Comparison of ENCODE assay signal across 1 cellular context in the genomic region with DNA sequence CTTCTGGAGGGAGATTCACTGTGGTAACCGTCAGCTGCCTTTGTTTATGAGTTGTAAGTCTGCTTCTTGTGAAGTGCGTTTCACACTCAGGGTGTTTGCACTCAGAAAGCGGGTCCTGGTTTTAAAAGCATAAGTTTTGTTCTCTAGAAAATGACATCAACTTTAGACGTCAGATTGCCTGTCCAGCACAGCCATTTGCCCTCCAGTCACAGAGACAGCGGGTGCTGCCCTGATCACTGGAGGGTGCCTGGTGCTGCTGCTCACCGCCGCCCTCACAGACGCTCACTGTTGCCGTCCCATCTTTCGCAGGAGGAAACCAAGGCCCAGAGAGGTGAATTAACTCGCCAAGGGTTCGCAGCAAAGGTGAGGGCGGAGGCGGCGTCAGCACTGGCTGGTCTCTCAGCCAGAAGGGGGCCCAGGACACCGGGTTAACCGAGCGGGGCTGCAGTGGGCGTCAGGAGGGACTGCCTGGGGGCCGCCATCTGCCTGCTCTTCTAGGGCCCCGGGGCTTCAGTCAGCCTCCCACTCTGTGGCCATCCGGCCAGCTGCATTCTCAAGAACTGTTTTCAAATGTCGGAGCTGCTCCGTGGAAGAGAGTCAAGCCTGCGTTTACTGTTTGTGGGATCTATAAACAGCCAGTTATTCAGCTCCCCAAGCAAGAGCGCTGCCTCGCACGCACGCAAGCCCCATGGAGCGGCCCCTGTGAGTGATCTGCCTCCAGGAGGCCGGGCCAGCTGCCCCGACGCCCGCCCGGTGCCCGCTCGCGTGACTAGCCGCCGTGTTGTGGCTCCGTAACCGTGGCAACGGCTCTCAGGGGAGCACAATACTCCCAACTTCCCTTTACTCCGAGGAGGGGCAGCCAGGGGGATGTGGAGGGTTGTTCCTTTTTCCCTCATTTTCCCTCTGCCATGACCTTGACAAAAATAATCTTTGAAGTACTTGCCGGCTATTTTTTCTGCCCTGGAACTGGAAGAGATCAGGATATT.
TF ChIP-seq lines count a peak whose summit lies in the region.

No MANE protein-coding gene starts in this region.

TF ChIP-seq in HEK293, 187 proteins besides CTCF, POLR2A, EP300 and RAD21 (continued from another document and continues in another):
- TF ChIP-seq ZFP3 (tag by site-specific recombination; IDR thresholded peaks at IDR 0.05; ENCODE audit: low read depth) = no peak
- TF ChIP-seq ZNF529 (tag by site-specific recombination; IDR thresholded peaks at IDR 0.05; ENCODE audit: insufficient replicate concordance) = no peak
- no peak for TF ChIP-seq PRDM1 (tag by site-specific recombination; IDR thresholded peaks at IDR 0.05)
- TF ChIP-seq, protein P1, sequence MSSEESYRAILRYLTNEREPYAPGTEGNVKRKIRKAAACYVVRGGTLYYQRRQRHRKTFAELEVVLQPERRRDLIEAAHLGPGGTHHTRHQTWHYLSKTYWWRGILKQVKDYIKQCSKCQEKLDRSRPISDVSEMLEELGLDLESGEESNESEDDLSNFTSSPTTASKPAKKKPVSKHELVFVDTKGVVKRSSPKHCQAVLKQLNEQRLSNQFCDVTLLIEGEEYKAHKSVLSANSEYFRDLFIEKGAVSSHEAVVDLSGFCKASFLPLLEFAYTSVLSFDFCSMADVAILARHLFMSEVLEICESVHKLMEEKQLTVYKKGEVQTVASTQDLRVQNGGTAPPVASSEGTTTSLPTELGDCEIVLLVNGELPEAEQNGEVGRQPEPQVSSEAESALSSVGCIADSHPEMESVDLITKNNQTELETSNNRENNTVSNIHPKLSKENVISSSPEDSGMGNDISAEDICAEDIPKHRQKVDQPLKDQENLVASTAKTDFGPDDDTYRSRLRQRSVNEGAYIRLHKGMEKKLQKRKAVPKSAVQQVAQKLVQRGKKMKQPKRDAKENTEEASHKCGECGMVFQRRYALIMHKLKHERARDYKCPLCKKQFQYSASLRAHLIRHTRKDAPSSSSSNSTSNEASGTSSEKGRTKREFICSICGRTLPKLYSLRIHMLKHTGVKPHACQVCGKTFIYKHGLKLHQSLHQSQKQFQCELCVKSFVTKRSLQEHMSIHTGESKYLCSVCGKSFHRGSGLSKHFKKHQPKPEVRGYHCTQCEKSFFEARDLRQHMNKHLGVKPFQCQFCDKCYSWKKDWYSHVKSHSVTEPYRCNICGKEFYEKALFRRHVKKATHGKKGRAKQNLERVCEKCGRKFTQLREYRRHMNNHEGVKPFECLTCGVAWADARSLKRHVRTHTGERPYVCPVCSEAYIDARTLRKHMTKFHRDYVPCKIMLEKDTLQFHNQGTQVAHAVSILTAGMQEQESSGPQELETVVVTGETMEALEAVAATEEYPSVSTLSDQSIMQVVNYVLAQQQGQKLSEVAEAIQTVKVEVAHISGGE (tag by site-specific recombination; conservative IDR thresholded peaks at IDR 0.05; ENCODE audit: low read depth) = no peak
- TF ChIP-seq ZXDB (tag by site-specific recombination; IDR thresholded peaks at IDR 0.05) = peak; percentile 92
- no peak for TF ChIP-seq ZNF658 (tag by site-specific recombination; IDR thresholded peaks at IDR 0.05)
- no peak for TF ChIP-seq ZNF837 (tag by site-specific recombination; IDR thresholded peaks at IDR 0.05)
- no peak for TF ChIP-seq YY2 (tag by site-specific recombination; IDR thresholded peaks at IDR 0.05)
- TF ChIP-seq ZNF501 (tag by site-specific recombination; IDR thresholded peaks at IDR 0.05) = peak; percentile 63; the same call in 1 of the 2 replicates
- TF ChIP-seq ZNF16 (tag by site-specific recombination; IDR thresholded peaks at IDR 0.05; ENCODE audit: low read depth) = no peak
- no peak for TF ChIP-seq ZNF624 (tag by site-specific recombination; IDR thresholded peaks at IDR 0.05)
- peak; percentile 62 for TF ChIP-seq KLF17 (tag by site-specific recombination; IDR thresholded peaks at IDR 0.05)
- no peak for TF ChIP-seq SALL2 (tag by site-specific recombination; IDR thresholded peaks at IDR 0.05; ENCODE audit: borderline replicate concordance)
- TF ChIP-seq, protein P2, sequence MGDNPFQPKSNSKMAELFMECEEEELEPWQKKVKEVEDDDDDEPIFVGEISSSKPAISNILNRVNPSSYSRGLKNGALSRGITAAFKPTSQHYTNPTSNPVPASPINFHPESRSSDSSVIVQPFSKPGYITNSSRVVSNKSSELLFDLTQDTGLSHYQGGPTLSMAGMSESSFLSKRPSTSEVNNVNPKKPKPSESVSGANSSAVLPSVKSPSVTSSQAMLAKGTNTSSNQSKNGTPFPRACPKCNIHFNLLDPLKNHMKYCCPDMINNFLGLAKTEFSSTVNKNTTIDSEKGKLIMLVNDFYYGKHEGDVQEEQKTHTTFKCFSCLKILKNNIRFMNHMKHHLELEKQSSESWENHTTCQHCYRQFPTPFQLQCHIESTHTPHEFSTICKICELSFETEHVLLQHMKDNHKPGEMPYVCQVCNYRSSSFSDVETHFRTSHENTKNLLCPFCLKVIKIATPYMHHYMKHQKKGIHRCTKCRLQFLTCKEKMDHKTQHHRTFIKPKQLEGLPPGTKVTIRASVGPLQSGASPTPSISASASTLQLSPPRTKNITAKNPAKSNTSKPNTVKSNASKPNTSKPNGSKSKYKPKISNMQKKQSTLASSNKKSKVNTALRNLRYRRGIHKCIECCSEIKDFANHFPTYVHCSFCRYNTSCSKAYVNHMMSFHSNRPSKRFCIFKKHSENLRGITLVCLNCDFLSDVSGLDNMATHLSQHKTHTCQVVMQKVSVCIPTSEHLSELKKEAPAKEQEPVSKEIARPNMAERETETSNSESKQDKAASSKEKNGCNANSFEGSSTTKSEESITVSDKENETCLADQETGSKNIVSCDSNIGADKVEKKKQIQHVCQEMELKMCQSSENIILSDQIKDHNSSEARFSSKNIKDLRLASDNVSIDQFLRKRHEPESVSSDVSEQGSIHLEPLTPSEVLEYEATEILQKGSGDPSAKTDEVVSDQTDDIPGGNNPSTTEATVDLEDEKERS (tag by site-specific recombination; IDR thresholded peaks at IDR 0.05) = no peak
- no peak for TF ChIP-seq ZNF175 (tag by site-specific recombination; IDR thresholded peaks at IDR 0.05)
- no peak for TF ChIP-seq ZNF707 (tag by site-specific recombination; IDR thresholded peaks at IDR 0.05)
- no peak for TF ChIP-seq ZNF302 (tag by site-specific recombination; IDR thresholded peaks at IDR 0.05; ENCODE audit: low read depth)
- peak; percentile 82 for TF ChIP-seq ZNF341 (tag by site-specific recombination; IDR thresholded peaks at IDR 0.05; ENCODE audit: low read depth)
- TF ChIP-seq ZNF521 (tag by site-specific recombination; IDR thresholded peaks at IDR 0.05) = no peak
- TF ChIP-seq GLI2 (tag by site-specific recombination; IDR thresholded peaks at IDR 0.05; ENCODE audit: borderline replicate concordance, low read depth) = no peak
- TF ChIP-seq GLIS1 (tag by site-specific recombination; IDR thresholded peaks at IDR 0.05) = peak; percentile 100
- TF ChIP-seq ZNF670 (tag by site-specific recombination; IDR thresholded peaks at IDR 0.05; ENCODE audit: low read depth) = no peak
- no peak for TF ChIP-seq ZNF18 (tag by site-specific recombination; IDR thresholded peaks at IDR 0.05)
- TF ChIP-seq EGR2 (tag by site-specific recombination; IDR thresholded peaks at IDR 0.05; ENCODE audit: low read depth) = peak; percentile 76; the same call in 1 of the 2 replicates
- TF ChIP-seq, protein P3, sequence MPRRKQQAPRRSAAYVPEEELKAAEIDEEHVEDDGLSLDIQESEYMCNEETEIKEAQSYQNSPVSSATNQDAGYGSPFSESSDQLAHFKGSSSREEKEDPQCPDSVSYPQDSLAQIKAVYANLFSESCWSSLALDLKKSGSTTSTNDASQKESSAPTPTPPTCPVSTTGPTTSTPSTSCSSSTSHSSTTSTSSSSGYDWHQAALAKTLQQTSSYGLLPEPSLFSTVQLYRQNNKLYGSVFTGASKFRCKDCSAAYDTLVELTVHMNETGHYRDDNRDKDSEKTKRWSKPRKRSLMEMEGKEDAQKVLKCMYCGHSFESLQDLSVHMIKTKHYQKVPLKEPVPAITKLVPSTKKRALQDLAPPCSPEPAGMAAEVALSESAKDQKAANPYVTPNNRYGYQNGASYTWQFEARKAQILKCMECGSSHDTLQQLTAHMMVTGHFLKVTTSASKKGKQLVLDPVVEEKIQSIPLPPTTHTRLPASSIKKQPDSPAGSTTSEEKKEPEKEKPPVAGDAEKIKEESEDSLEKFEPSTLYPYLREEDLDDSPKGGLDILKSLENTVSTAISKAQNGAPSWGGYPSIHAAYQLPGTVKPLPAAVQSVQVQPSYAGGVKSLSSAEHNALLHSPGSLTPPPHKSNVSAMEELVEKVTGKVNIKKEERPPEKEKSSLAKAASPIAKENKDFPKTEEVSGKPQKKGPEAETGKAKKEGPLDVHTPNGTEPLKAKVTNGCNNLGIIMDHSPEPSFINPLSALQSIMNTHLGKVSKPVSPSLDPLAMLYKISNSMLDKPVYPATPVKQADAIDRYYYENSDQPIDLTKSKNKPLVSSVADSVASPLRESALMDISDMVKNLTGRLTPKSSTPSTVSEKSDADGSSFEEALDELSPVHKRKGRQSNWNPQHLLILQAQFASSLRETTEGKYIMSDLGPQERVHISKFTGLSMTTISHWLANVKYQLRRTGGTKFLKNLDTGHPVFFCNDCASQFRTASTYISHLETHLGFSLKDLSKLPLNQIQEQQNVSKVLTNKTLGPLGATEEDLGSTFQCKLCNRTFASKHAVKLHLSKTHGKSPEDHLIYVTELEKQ (tag by site-specific recombination; IDR thresholded peaks at IDR 0.05; ENCODE audit: borderline replicate concordance) = no peak
- TF ChIP-seq RBAK (tag by site-specific recombination; IDR thresholded peaks at IDR 0.05) = no peak
- TF ChIP-seq ZNF132 (tag by site-specific recombination; IDR thresholded peaks at IDR 0.05; ENCODE audit: borderline replicate concordance) = no peak
- peak; percentile 91 for TF ChIP-seq WT1 (tag by site-specific recombination; IDR thresholded peaks at IDR 0.05)
- peak; percentile 73 for TF ChIP-seq ZNF76 (tag by site-specific recombination; IDR thresholded peaks at IDR 0.05; ENCODE audit: borderline replicate concordance, low read depth)
- peak; percentile 60 for TF ChIP-seq ZNF629 (tag by site-specific recombination; IDR thresholded peaks at IDR 0.05)
- no peak for TF ChIP-seq ZNF211 (tag by site-specific recombination; IDR thresholded peaks at IDR 0.05; ENCODE audit: low read depth)
- no peak for TF ChIP-seq ZNF292 (tag by site-specific recombination; IDR thresholded peaks at IDR 0.05; ENCODE audit: borderline replicate concordance, low read depth)
- TF ChIP-seq ZNF366 (tag by site-specific recombination; conservative IDR thresholded peaks at IDR 0.05) = peak; percentile 92
- TF ChIP-seq ZNF513 (tag by site-specific recombination; IDR thresholded peaks at IDR 0.05) = no peak
- TF ChIP-seq ZEB2 (tag by site-specific recombination; IDR thresholded peaks at IDR 0.05) = peak; percentile 89
- no peak for TF ChIP-seq ZNF23 (tag by site-specific recombination; IDR thresholded peaks at IDR 0.05; ENCODE audit: borderline replicate concordance)
- no peak for TF ChIP-seq ZNF416 (tag by site-specific recombination; IDR thresholded peaks at IDR 0.05)
- TF ChIP-seq KLF16 (tag by site-specific recombination; IDR thresholded peaks at IDR 0.05) = no peak
- TF ChIP-seq, protein P4, sequence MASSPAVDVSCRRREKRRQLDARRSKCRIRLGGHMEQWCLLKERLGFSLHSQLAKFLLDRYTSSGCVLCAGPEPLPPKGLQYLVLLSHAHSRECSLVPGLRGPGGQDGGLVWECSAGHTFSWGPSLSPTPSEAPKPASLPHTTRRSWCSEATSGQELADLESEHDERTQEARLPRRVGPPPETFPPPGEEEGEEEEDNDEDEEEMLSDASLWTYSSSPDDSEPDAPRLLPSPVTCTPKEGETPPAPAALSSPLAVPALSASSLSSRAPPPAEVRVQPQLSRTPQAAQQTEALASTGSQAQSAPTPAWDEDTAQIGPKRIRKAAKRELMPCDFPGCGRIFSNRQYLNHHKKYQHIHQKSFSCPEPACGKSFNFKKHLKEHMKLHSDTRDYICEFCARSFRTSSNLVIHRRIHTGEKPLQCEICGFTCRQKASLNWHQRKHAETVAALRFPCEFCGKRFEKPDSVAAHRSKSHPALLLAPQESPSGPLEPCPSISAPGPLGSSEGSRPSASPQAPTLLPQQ (tag by site-specific recombination; IDR thresholded peaks at IDR 0.05) = no peak; the same call in 1 of the 2 replicates
- TF ChIP-seq ZNF202 (tag by site-specific recombination; IDR thresholded peaks at IDR 0.05; ENCODE audit: borderline replicate concordance) = no peak
- TF ChIP-seq REPIN1 (tag by site-specific recombination; IDR thresholded peaks at IDR 0.05; ENCODE audit: low read depth) = 0 out of 2 replicates have a peak, but pooled peaks have one; percentile 11
- TF ChIP-seq ZNF214 (tag by site-specific recombination; IDR thresholded peaks at IDR 0.05; ENCODE audit: borderline replicate concordance) = no peak
- TF ChIP-seq ZNF433 (tag by site-specific recombination; IDR thresholded peaks at IDR 0.05; ENCODE audit: low read depth) = no peak
- no peak for TF ChIP-seq ZNF114 (tag by site-specific recombination; IDR thresholded peaks at IDR 0.05)
- no peak for TF ChIP-seq ZNF473 (tag by site-specific recombination; IDR thresholded peaks at IDR 0.05)
